ENCODE assay signal across 1 cellular context in genomic region chr6:113356139-113356538, GRCh38.
TF ChIP-seq lines count a peak whose summit lies in the region.

No MANE protein-coding gene starts in this region.

TF ChIP-seq in HepG2, 621 proteins besides CTCF, POLR2A, EP300 and RAD21 (continued from another document and continues in another):
- TF ChIP-seq AKNA (CRISPR knock-in tag; IDR thresholded peaks at IDR 0.05; ENCODE audit: borderline replicate concordance) (no peak), THRA (CRISPR knock-in tag; IDR thresholded peaks at IDR 0.05; ENCODE audit: borderline replicate concordance) (no peak; the same call in 1 of the 2 replicates), GATAD2A (CRISPR knock-in tag; IDR thresholded peaks at IDR 0.05) (peak; percentile 91), ZNF609 (CRISPR knock-in tag; IDR thresholded peaks at IDR 0.05; ENCODE audit: borderline replicate concordance) (no peak; the same call in 1 of the 2 replicates), MYPOP (CRISPR knock-in tag; IDR thresholded peaks at IDR 0.05) (no peak; the same call in 1 of the 2 replicates), BHLHE40 (IDR thresholded peaks at IDR 0.05; ENCODE audit: low read length) (no peak), ATF4 (CRISPR knock-in tag; IDR thresholded peaks at IDR 0.05) (no peak), NFYB (CRISPR knock-in tag; IDR thresholded peaks at IDR 0.05) (no peak), ZNF275 (CRISPR knock-in tag; IDR thresholded peaks at IDR 0.05; ENCODE audit: borderline replicate concordance) (no peak), WIZ (CRISPR knock-in tag; IDR thresholded peaks at IDR 0.05) (no peak), CREB3 (CRISPR knock-in tag; IDR thresholded peaks at IDR 0.05) (no peak), ZNF691 (CRISPR knock-in tag; IDR thresholded peaks at IDR 0.05; ENCODE audit: borderline replicate concordance, low read depth) (no peak), MIXL1 (CRISPR knock-in tag; IDR thresholded peaks at IDR 0.05) (peak; percentile 79; the same call in 1 of the 2 replicates), ZMAT5 (CRISPR knock-in tag; IDR thresholded peaks at IDR 0.05; ENCODE audit: borderline replicate concordance, low read depth) (no peak), ZNF558 (CRISPR knock-in tag; IDR thresholded peaks at IDR 0.05; ENCODE audit: borderline replicate concordance) (no peak), ZNF160 (CRISPR knock-in tag; IDR thresholded peaks at IDR 0.05) (no peak), ZNF704 (CRISPR knock-in tag; IDR thresholded peaks at IDR 0.05; ENCODE audit: borderline replicate concordance) (no peak), PTBP1 (IDR thresholded peaks at IDR 0.05; ENCODE audit: low read depth, low read length, poor library complexity, severe bottlenecking) (no peak), GZF1 (CRISPR knock-in tag; IDR thresholded peaks at IDR 0.05) (no peak), ZIK1 (CRISPR knock-in tag; IDR thresholded peaks at IDR 0.05; ENCODE audit: borderline replicate concordance, low read depth) (no peak), THAP9 (CRISPR knock-in tag; IDR thresholded peaks at IDR 0.05; ENCODE audit: borderline replicate concordance) (no peak), ZNF572 (CRISPR knock-in tag; IDR thresholded peaks at IDR 0.05) (no peak), ZFP36L1 (CRISPR knock-in tag; IDR thresholded peaks at IDR 0.05) (no peak), NR3C1 (CRISPR knock-in tag; IDR thresholded peaks at IDR 0.05) (no peak), PLRG1 (conservative IDR thresholded peaks at IDR 0.05) (no peak), CEBPG (CRISPR knock-in tag; IDR thresholded peaks at IDR 0.05) (peak; percentile 75), ZXDC (CRISPR knock-in tag; IDR thresholded peaks at IDR 0.05) (no peak), ZNF431 (CRISPR knock-in tag; IDR thresholded peaks at IDR 0.05; ENCODE audit: borderline replicate concordance, low read depth) (no peak), ZNF792 (CRISPR knock-in tag; IDR thresholded peaks at IDR 0.05) (peak; percentile 54; the same call in 1 of the 2 replicates), SNAPC5 (CRISPR knock-in tag; IDR thresholded peaks at IDR 0.05; ENCODE audit: borderline replicate concordance) (no peak)
